Comparison of ENCODE assay signal across 8 cellular contexts in genomic region chr2:8583400-8584173, GRCh38.
DNase-seq lines count a peak whose midpoint lies in the region; ATAC-seq and FAIRE-seq lines count a peak whose summit lies in the region.

No MANE protein-coding gene starts in this region.

- no peaks in the 10 kb centered on the region for H3K36me3 ChIP-seq in HUES6 (ENCODE audit: control insufficient read depth, insufficient read depth, low read length)
- no peaks in the 10 kb centered on the region for H3K36me3 ChIP-seq in iPS-20b (ENCODE audit: insufficient read depth, low read depth, low read length)
- H3K36me3 ChIP-seq in small intestine (ENCODE audit: control insufficient read depth in 2 of 2, insufficient read depth in 2 of 2, low read length in 2 of 2) = no peaks in the 10 kb centered on the region

- H3K9ac ChIP-seq in HUES6 (ENCODE audit: low read length) = peak overlapping the region; percentile 49
- peak overlapping the region; percentile 42; the same call in 1 of the 2 replicates for H3K9ac ChIP-seq in iPS-20b (ENCODE audit: low read depth, low read length)

- H3K27ac Mint-ChIP-seq in T-helper 1 cell treated with Interleukin-12 subunit alpha and Interleukin-12 subunit beta and Interleukin-4 antibody, amounts not matched to agents 30 μg/mL and 1 μg/mL, for 36 hours = no peak overlapping the region

- H3K4me1 ChIP-seq in HUES6 (ENCODE audit: control insufficient read depth, insufficient read depth, low read length) = peaks cover 34% of the 10 kb centered on the region
- peaks cover 7% of the 10 kb centered on the region; the same call in 1 of the 2 replicates for H3K4me1 ChIP-seq in iPS-20b (ENCODE audit: insufficient read depth, low read length)
- no peaks in the 10 kb centered on the region for H3K4me1 ChIP-seq in small intestine (ENCODE audit: control insufficient read depth in 2 of 2, insufficient read depth in 1 of 2, low read depth in 1 of 2, low read length in 1 of 2)

- WGBS in small intestine, 3 donors = 12 to 21% (median 14%) methylated on average over 30 to 39 of the region's 39 CpGs

- H3K27me3 Mint-ChIP-seq in T-helper 1 cell treated with Interleukin-12 subunit alpha and Interleukin-12 subunit beta and Interleukin-4 antibody, amounts not matched to agents 30 μg/mL and 1 μg/mL, for 36 hours (ENCODE audit: low read depth) = peaks cover 8% of the 10 kb centered on the region

- no peak for FAIRE-seq in small intestine (lab: Jason Lieb, UNC)

- peak overlapping the region; percentile 7 for H3K4me3 Mint-ChIP-seq in T-helper 1 cell treated with Interleukin-12 subunit alpha and Interleukin-12 subunit beta and Interleukin-4 antibody, amounts not matched to agents 30 μg/mL and 1 μg/mL, for 36 hours

- peak overlapping the region; percentile 43 for H3K4me3 ChIP-seq in HUES6 (ENCODE audit: low read depth, low read length)
- peak overlapping the region; percentile 57; the same call in 1 of the 2 replicates for H3K4me3 ChIP-seq in iPS-20b (ENCODE audit: low read length)
- H3K4me3 ChIP-seq in small intestine (ENCODE audit: low read depth in 1 of 2, low read length in 2 of 2) = peak overlapping the region in 1 of 2 donors; percentile 33

- no peaks in the 10 kb centered on the region for H3K9me3 Mint-ChIP-seq in T-helper 1 cell treated with Interleukin-12 subunit alpha and Interleukin-12 subunit beta and Interleukin-4 antibody, amounts not matched to agents 30 μg/mL and 1 μg/mL, for 36 hours

- no peak overlapping the region for H3K27ac ChIP-seq in HUES6 (ENCODE audit: low read depth, low read length)
- no peak overlapping the region for H3K27ac ChIP-seq in iPS-20b (ENCODE audit: low read length)
- H3K27ac ChIP-seq in small intestine (ENCODE audit: low read depth in 1 of 2, low read length in 1 of 2) = peak overlapping the region; percentile 34 to 37

- peaks cover 22% of the 10 kb centered on the region for H3K4me1 Mint-ChIP-seq in T-helper 1 cell treated with Interleukin-12 subunit alpha and Interleukin-12 subunit beta and Interleukin-4 antibody, amounts not matched to agents 30 μg/mL and 1 μg/mL, for 36 hours (ENCODE audit: low read depth)

- DNase-seq in CMK (ENCODE audit: low read depth) (peak; percentile 96), amygdala (lab: John Stamatoyannopoulos, UW) (peak in 43 of 56 donors; percentile 22 to 78 (median 55)), small intestine (peak; percentile 97), COLO829 (ENCODE audit: low spot score) (no peak)

- no peaks in the 10 kb centered on the region for H3K9me3 ChIP-seq in HUES6 (ENCODE audit: control insufficient read depth, insufficient read depth, low read depth, low read length)
- H3K9me3 ChIP-seq in iPS-20b (ENCODE audit: insufficient read depth, low read depth, low read length) = no peaks in the 10 kb centered on the region
- H3K9me3 ChIP-seq in small intestine (ENCODE audit: control insufficient read depth, low read depth) = no peaks in the 10 kb centered on the region

- H3K27me3 ChIP-seq in HUES6 (ENCODE audit: control insufficient read depth, insufficient read depth, low read length) (peaks cover 13% of the 10 kb centered on the region; the same call in 1 of the 2 replicates), iPS-20b (ENCODE audit: insufficient read depth, low read length) (peaks cover 18% of the 10 kb centered on the region), small intestine (ENCODE audit: control insufficient read depth in 2 of 2, insufficient read depth in 2 of 2, low read length in 2 of 2) (no peaks in the 10 kb centered on the region)

- peak; percentile 82 for ATAC-seq in GM21367 (IDR thresholded peaks at IDR 0.05; ENCODE audit: unreplicated experiment)

- no peaks in the 10 kb centered on the region for H3K36me3 Mint-ChIP-seq in T-helper 1 cell treated with Interleukin-12 subunit alpha and Interleukin-12 subunit beta and Interleukin-4 antibody, amounts not matched to agents 30 μg/mL and 1 μg/mL, for 36 hours (ENCODE audit: low read depth)

Comparison
In these comparisons a context has a peak if more than half of its experiments do, and no peak if none do; other contexts are left out.
1. H3K27ac ChIP-seq: peak in small intestine (2 of 2); none in HUES6 (single experiment) and iPS-20b (single experiment).